8 cellular contexts compared by ENCODE assay signal in genomic region chr1:46303872-46304326, GRCh38. TPM values are rescaled to one million over a fixed set of nuclear protein-coding genes. Genes with fewer than 3 reads are reported as not detected.
DNase-seq lines count a peak whose midpoint lies in the region; ATAC-seq and TF ChIP-seq lines count a peak whose summit lies in the region.

No MANE protein-coding gene starts in this region.

- peaks cover 47% of the 10 kb centered on the region for H3K36me3 ChIP-seq in OCI-LY7 (ENCODE audit: insufficient read depth, low read length)
- H3K36me3 ChIP-seq in ovary: no peaks in the 10 kb centered on the region

- TF ChIP-seq CTCF in OCI-LY7 (conservative IDR thresholded peaks at IDR 0.05; ENCODE audit: low read length) (0 out of 2 replicates have a peak, but pooled peaks have one; percentile 6), epithelial cell of proximal tubule (conservative IDR thresholded peaks at IDR 0.05; ENCODE audit: low read depth, low read length) (no peak), ovary (IDR thresholded peaks at IDR 0.05) (no peak)

- DNase-seq in EH (ENCODE audit: low read depth): peak; percentile 11
- DNase-seq in OCI-LY7 (ENCODE audit: low spot score): no peak
- no peak for DNase-seq in epithelial cell of proximal tubule (ENCODE audit: low read depth)
- DNase-seq in ovary: no peak
- DNase-seq in NCI-H345 treated with DMSO at 0.1 percent for 48 hours (lab: John Stamatoyannopoulos, UW; ENCODE audit: unreplicated experiment): no peak
- no peak for DNase-seq in HuH-7 (ENCODE audit: low spot score)
- no peak for DNase-seq in activated effector memory CD4-positive, alpha-beta T cell treated with Interleukin-2 at 50 U/mL for 16 hours

- ATAC-seq in HG02981 (IDR thresholded peaks at IDR 0.05; ENCODE audit: unreplicated experiment): no peak

- peaks cover 77% of the 10 kb centered on the region for H3K79me2 ChIP-seq in OCI-LY7 (ENCODE audit: insufficient read depth, low read depth, low read length)

- no peak for TF ChIP-seq POLR2A in ovary (IDR thresholded peaks at IDR 0.05)

- CTCF ChIA-PET in OCI-LY7 (lab: Charles Lee; ENCODE audit: unreplicated experiment): interaction anchor here (1.3 to 2.1 kb wide), 3 partner anchors 14 to 29 kb away, joined by 4 to 10 read pairs (median 5); no protein-coding TSS in a partner anchor

- peak overlapping the region; percentile 76 for H3K27ac ChIP-seq in OCI-LY7 (ENCODE audit: low read depth, low read length, poor library complexity, severe bottlenecking)
- H3K27ac ChIP-seq in ovary: peak overlapping the region in 1 of 2 donors; percentile 97

- no peaks in the 10 kb centered on the region for H3K27me3 ChIP-seq in ovary

- WGBS in ovary, 3 donors: 0% methylated on average over 12 to 14 of the region's 14 CpGs

- TSS peak; percentile 88 for BruUV-seq in OCI-LY7 (replicated peaks; lab: Mats Ljungman, UMichigan)

- POLR2A ChIA-PET in OCI-LY7 (lab: Charles Lee): interaction anchor here (0.7 to 3.7 kb wide), 7 partner anchors 19 to 59 kb away, joined by 3 to 34 read pairs (median 4); partner anchors contain the start of genes NSUN4 and RAD54L

- H3K4me3 ChIP-seq in OCI-LY7 (ENCODE audit: low read depth, low read length, poor library complexity, severe bottlenecking) (peak overlapping the region; percentile 95), epithelial cell of proximal tubule (ENCODE audit: low read depth, low read length) (peak overlapping the region; percentile 71), ovary (peak overlapping the region; percentile 88)

- H3K9me3 ChIP-seq in OCI-LY7 (ENCODE audit: low read length) (no peaks in the 10 kb centered on the region), ovary (no peaks in the 10 kb centered on the region)

- H4K20me1 ChIP-seq in OCI-LY7 (ENCODE audit: insufficient read depth, low read length): peaks cover 24% of the 10 kb centered on the region

- intact Hi-C loops in OCI-LY7 (cut with micrococcal nuclease; ENCODE audit: unreplicated experiment) (loop anchor here (1.0 to 2.0 kb wide), 3 partner anchors 29 to 57 kb away; partner anchors contain the start of genes NSUN4 and RAD54L), ovary (cut with DNase I) (loop anchor here in 1 of 4 donors (5.0 kb wide), 1 partner anchor 38 kb away; the partner anchor contains the start of gene NSUN4)

- H2AFZ ChIP-seq in OCI-LY7 (ENCODE audit: low read length): peak overlapping the region; percentile 71; the same call in 1 of the 2 replicates

- TF ChIP-seq EP300 in ovary (IDR thresholded peaks at IDR 0.05): no peak

- H3K4me2 ChIP-seq in OCI-LY7 (ENCODE audit: low read length): peak overlapping the region; percentile 89

- no peaks in the 10 kb centered on the region for H3K9me2 ChIP-seq in OCI-LY7 (ENCODE audit: insufficient read depth, low read length)

- H3K4me1 ChIP-seq in OCI-LY7 (ENCODE audit: insufficient read depth, low read length, poor library complexity, severe bottlenecking) (peaks cover 44% of the 10 kb centered on the region), ovary (ENCODE audit: insufficient read depth) (peaks cover 13% of the 10 kb centered on the region)

RNA-seq across cellular contexts. Expression of gene UQCRH, which starts 0.4 kb away (rescaled TPM):
- total RNA-seq in OCI-LY7 (2014; rRNA removed; shearing (Covaris generic)): 693 and 1,106 TPM in 2 replicates
- 450 and 489 TPM in 2 replicates for total RNA-seq in OCI-LY7 (2022)
- 545 and 884 TPM in 2 replicates for total RNA-seq in epithelial cell of proximal tubule
- 100 to 1,000 TPM; 140 to 453 (median 189) TPM for total RNA-seq in ovary
- polyA plus RNA-seq in ovary: 100 to 1,000 TPM; 272 to 359 TPM

RNA-seq across cellular contexts. Expression of gene LRRC41, which starts 0.5 kb away (rescaled TPM):
- 24.1 and 36.8 TPM in 2 replicates for total RNA-seq in OCI-LY7 (2014; rRNA removed; shearing (Covaris generic))
- total RNA-seq in OCI-LY7 (2022): 43.7 and 48.8 TPM in 2 replicates
- total RNA-seq in epithelial cell of proximal tubule: 104 and 105 TPM in 2 replicates
- 10 to 100 TPM; 54.8 to 99.8 (median 74.1) TPM for total RNA-seq in ovary
- polyA plus RNA-seq in ovary: 10 to 100 TPM; 37.5 to 49.5 TPM

RNA-seq across cellular contexts. Expression of gene NSUN4, which starts 36.7 kb away (rescaled TPM):
- total RNA-seq in OCI-LY7 (2014; rRNA removed; shearing (Covaris generic)): 13.2 and 26.6 TPM in 2 replicates
- total RNA-seq in OCI-LY7 (2022) (29.8 and 33.5 TPM in 2 replicates), epithelial cell of proximal tubule (16.2 and 17.2 TPM in 2 replicates), ovary (10 to 100 TPM; 15.9 to 35.2 (median 19.1) TPM)
- polyA plus RNA-seq in ovary: 10 to 100 TPM; 12.2 to 16.7 TPM

RNA-seq across cellular contexts. Expression of gene RAD54L, which starts 56.3 kb away (rescaled TPM):
- 53.3 and 62.6 TPM in 2 replicates for total RNA-seq in OCI-LY7 (2014; rRNA removed; shearing (Covaris generic))
- total RNA-seq in OCI-LY7 (2022) (78.5 and 84.6 TPM in 2 replicates), epithelial cell of proximal tubule (23.6 and 30.6 TPM in 2 replicates), ovary (1 to 10 TPM in 2 of 7 donors, under 1 TPM in 4, not detected in 1; 0.28 to 1.4 (median 0.82) TPM)
- polyA plus RNA-seq in ovary: under 1 TPM; 0.50 to 0.63 TPM
